24 cellular contexts compared by ENCODE assay signal in genomic region chr21:15219866-15220265, GRCh38.
DNase-seq lines count a peak whose midpoint lies in the region; ATAC-seq and TF ChIP-seq lines count a peak whose summit lies in the region.
"Had no signal": no experiment of that assay in that cellular context is flagged by ENCODE, and none has a peak within 500 bp of the region (broad histone marks: within the 10 kb centered on the region; RNA-seq: fewer than 3 reads in every experiment).

No MANE protein-coding gene starts in this region.

- peak; percentile 37 for ATAC-seq in upper lobe of right lung
- ATAC-seq in HG03097 (IDR thresholded peaks at IDR 0.05; ENCODE audit: low FRiP score, unreplicated experiment) = no peak
- ATAC-seq: HCT116 had no signal

- no peak overlapping the region for H2BK5ac ChIP-seq in mesenchymal stem cell (ENCODE audit: low read depth, low read length, poor library complexity, severe bottlenecking)

- WGBS in mesenchymal stem cell = 97% methylated on average over 3 of the region's 5 CpGs

- H3K27ac ChIP-seq in mesenchymal stem cell (ENCODE audit: low read length, poor library complexity, severe bottlenecking) = no peak overlapping the region
- H3K27ac ChIP-seq in upper lobe of right lung = no peak overlapping the region
- H3K27ac ChIP-seq: right atrium auricular region, tibial artery, WERI-Rb-1 had no signal

- H3K4ac ChIP-seq in mesenchymal stem cell (ENCODE audit: low read depth in 1 of 2, low read length in 2 of 2) = no peak overlapping the region

- H3K4me2 ChIP-seq in mesenchymal stem cell (ENCODE audit: low read length, poor library complexity, severe bottlenecking) = no peak overlapping the region

- H3K9me3 ChIP-seq in mesenchymal stem cell (ENCODE audit: control insufficient read depth, low read length) = no peaks in the 10 kb centered on the region
- no peaks in the 10 kb centered on the region for H3K9me3 ChIP-seq in upper lobe of right lung
- H3K9me3 ChIP-seq: right atrium auricular region, tibial artery had no signal

- H3K4me1 ChIP-seq in mesenchymal stem cell (ENCODE audit: control insufficient read depth, insufficient read depth, low read depth, low read length) = peaks cover 2% of the 10 kb centered on the region
- H3K4me1 ChIP-seq in upper lobe of right lung = peaks cover 9% of the 10 kb centered on the region

- H3K4me3 ChIP-seq in mesenchymal stem cell (ENCODE audit: insufficient read depth in 1 of 2, low read depth in 1 of 2, low read length in 2 of 2) (no peak overlapping the region), upper lobe of right lung (no peak overlapping the region)
- H3K4me3 ChIP-seq: right atrium auricular region, tibial artery had no signal

- no peak for TF ChIP-seq CTCF in upper lobe of right lung (IDR thresholded peaks at IDR 0.05)

- no peaks in the 10 kb centered on the region for H3K36me3 ChIP-seq in mesenchymal stem cell (ENCODE audit: control insufficient read depth in 1 of 2, insufficient read depth in 2 of 2, low read depth in 1 of 2, low read length in 2 of 2)
- H3K36me3 ChIP-seq in upper lobe of right lung = no peaks in the 10 kb centered on the region
- H3K36me3 ChIP-seq: right atrium auricular region, tibial artery, WERI-Rb-1 had no signal

- peak overlapping the region; percentile 50 for H3K9ac ChIP-seq in mesenchymal stem cell (ENCODE audit: low read length)

- no peak overlapping the region for H3K14ac ChIP-seq in mesenchymal stem cell (ENCODE audit: low read length in 2 of 2)

- H2AK5ac ChIP-seq in mesenchymal stem cell (ENCODE audit: low read length, severe bottlenecking) = no peak overlapping the region

- intact Hi-C loops in upper lobe of right lung (cut with DNase I) (no loop called here), posterior vena cava (cut with DNase I) (no loop called here)

- no peak overlapping the region for H3K18ac ChIP-seq in mesenchymal stem cell (ENCODE audit: low read depth in 1 of 2, low read length in 2 of 2)

- H2BK120ac ChIP-seq in mesenchymal stem cell (ENCODE audit: low read depth, low read length) = no peak overlapping the region

- no peak overlapping the region for H2AFZ ChIP-seq in mesenchymal stem cell (ENCODE audit: low read depth, low read length)

- no peaks in the 10 kb centered on the region for H3K27me3 ChIP-seq in mesenchymal stem cell (ENCODE audit: control insufficient read depth in 1 of 2, insufficient read depth in 1 of 2, low read length in 2 of 2)
- no peaks in the 10 kb centered on the region for H3K27me3 ChIP-seq in upper lobe of right lung
- H3K27me3 ChIP-seq: right atrium auricular region, tibial artery had no signal

- H4K91ac ChIP-seq in mesenchymal stem cell (ENCODE audit: low read length) = no peak overlapping the region

- no peak overlapping the region for H3K23ac ChIP-seq in mesenchymal stem cell (ENCODE audit: low read length in 2 of 2)

- DNase-seq in NOMO-1 treated with DMSO at 0.1 percent for 48 hours (lab: John Stamatoyannopoulos, UW; ENCODE audit: unreplicated experiment) (peak; percentile 37), NOMO-1 treated with dmso at 0.1 percent for 144 hours (lab: John Stamatoyannopoulos, UW; ENCODE audit: unreplicated experiment) (no peak), UCSD-AML1 (lab: John Stamatoyannopoulos, UW; ENCODE audit: unreplicated experiment) (peak; percentile 10), mesenchymal stem cell (no peak), upper lobe of right lung (no peak), amygdala (lab: John Stamatoyannopoulos, UW) (no peak), posterior vena cava (ENCODE audit: low spot score) (no peak)
- DNase-seq: 8988T; activated CD4-positive, alpha-beta memory T cell treated with anti-CD3 and anti-CD28 coated beads for 36 hours; activated naive CD4-positive, alpha-beta T cell treated with Interleukin-2 at 50 U/mL for 16 hours; activated T-cell treated with anti-CD3 and anti-CD28 coated beads, Interleukin-2, amount 50 U/mL, for 1 hour; anterior cingulate cortex; caudate nucleus; foreskin melanocyte; kidney glomerular epithelial cell; NCI-H1092; NCI-H2081 treated with DMSO at 0.1 percent for 48 hours; nucleus accumbens; OCI-M1; tibial artery; WERI-Rb-1 had no signal

- no peak overlapping the region for H4K8ac ChIP-seq in mesenchymal stem cell (ENCODE audit: low read length)

- no peak overlapping the region for H2BK15ac ChIP-seq in mesenchymal stem cell (ENCODE audit: low read depth, poor library complexity, severe bottlenecking)

- no peak overlapping the region for H2BK12ac ChIP-seq in mesenchymal stem cell (ENCODE audit: low read length in 2 of 2)

- no peaks in the 10 kb centered on the region for H3K79me1 ChIP-seq in mesenchymal stem cell (replicated peaks; ENCODE audit: low read length, poor library complexity, severe bottlenecking)

Comparison
In these comparisons a context has a peak if more than half of its experiments do, and no peak if none do; other contexts are left out.
1. DNase-seq: peak in NOMO-1 treated with DMSO at 0.1 percent for 48 hours (single experiment) and UCSD-AML1 (single experiment); none in NOMO-1 treated with dmso at 0.1 percent for 144 hours (single experiment), mesenchymal stem cell (single experiment), upper lobe of right lung (single experiment), amygdala (0 of 56) and posterior vena cava (single experiment).